Comparison of ENCODE assay signal across 15 cellular contexts in the genomic region with DNA sequence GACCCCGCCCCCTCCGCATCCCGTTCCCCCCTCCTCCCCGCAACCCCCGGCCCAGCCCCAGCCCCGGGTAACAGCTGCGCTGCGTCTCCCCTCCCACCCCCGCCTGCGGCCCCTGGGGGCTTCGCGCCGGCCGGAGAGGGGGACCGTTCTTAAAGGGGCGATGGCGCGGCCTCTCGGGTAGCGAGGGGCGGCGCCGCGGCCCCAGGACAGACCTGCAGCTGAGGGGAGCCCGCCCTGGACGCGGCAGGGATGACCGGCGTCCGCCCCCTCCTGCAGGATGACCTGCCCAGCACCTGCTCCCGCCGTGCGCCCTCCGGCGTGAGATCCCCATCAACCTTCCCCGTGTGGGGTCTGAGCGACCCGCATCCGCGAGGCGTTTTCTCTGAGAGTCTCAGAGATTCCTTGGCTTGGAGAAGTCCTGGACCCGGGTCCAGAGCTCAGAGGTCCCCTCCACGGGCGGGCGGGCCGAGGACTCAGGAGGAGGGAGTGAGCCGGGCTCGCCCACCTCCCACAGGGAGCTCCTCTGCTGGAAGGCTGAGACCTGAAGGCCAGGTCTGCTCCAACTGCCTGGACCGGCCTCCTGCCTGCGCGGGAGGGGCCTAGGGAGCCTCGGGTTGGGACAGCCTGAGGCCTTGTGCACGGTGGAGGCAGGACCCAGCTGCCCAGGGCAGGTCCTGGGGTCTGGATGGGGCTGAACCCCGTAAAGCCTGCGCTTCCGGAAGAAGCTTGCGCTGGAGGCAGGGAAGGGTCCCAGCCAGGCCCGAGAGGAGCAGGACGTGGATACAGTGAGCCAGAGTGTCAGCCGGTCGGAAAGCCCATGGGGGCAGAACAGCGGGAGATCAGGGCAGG. TPM values are rescaled to one million over a fixed set of nuclear protein-coding genes. Genes with fewer than 3 reads are reported as not detected.
DNase-seq lines count a peak whose midpoint lies in the region; TF ChIP-seq lines count a peak whose summit lies in the region.
"Had no signal": no experiment of that assay in that cellular context is flagged by ENCODE, and none has a peak within 500 bp of the region (broad histone marks: within the 10 kb centered on the region; RNA-seq: fewer than 3 reads in every experiment).

No MANE protein-coding gene starts in this region.

- H3K27ac Mint-ChIP-seq in MCF 10A (ENCODE audit: low read depth, unreplicated experiment) = peak overlapping the region; percentile 89
- H3K27ac Mint-ChIP-seq: activated T-helper 2 cell treated with anti-CD3 and anti-CD28 coated beads, Interferon-gamma antibody, Interleukin-2, Interleukin-4, amounts not matched to agents 10 μg/mL and 5 μg/mL and 100 μg/mL, durations not matched to agents 14 hours and 24 hours and 36 hours; natural killer cell; T-helper 1 cell treated with Interleukin-12 subunit alpha and Interleukin-12 subunit beta and Interleukin-4 antibody, amounts not matched to agents 30 μg/mL and 1 μg/mL, for 36 hours had no signal

- no peak for DNase-seq in MCF 10A (ENCODE audit: unreplicated experiment)
- no peak for DNase-seq in mammary epithelial cell
- DNase-seq in breast epithelium (ENCODE audit: low spot score in 2 of 2) = no peak
- DNase-seq in left kidney (ENCODE audit: low read depth, low spot score) = peak; percentile 83
- DNase-seq in stomach = no peak
- no peak for DNase-seq in HT-29 (ENCODE audit: low spot score)
- DNase-seq in hippocampal formation (lab: John Stamatoyannopoulos, UW) = no peak
- DNase-seq in OCI-M2 (lab: John Stamatoyannopoulos, UW; ENCODE audit: unreplicated experiment) = no peak
- DNase-seq: activated CD4-positive, alpha-beta T cell treated with anti-CD3 and anti-CD28 coated beads, Interleukin-2, amount 50 U/mL, for 1 hour; natural killer cell had no signal

- CTCF ChIA-PET in MCF 10A (lab: Yijun Ruan, JAX) = interaction anchor here (0.5 to 7.1 kb wide), 3 partner anchors 16 to 31 kb away, joined by 3 to 45 read pairs (median 5); no protein-coding TSS in a partner anchor
- CTCF ChIA-PET in mammary epithelial cell (lab: Charles Lee; ENCODE audit: low non-redundant PET) = no interaction called here

- H3K4me3 Mint-ChIP-seq in MCF 10A (ENCODE audit: unreplicated experiment) = no peak overlapping the region
- H3K4me3 Mint-ChIP-seq: natural killer cell; T-helper 1 cell treated with Interleukin-12 subunit alpha and Interleukin-12 subunit beta and Interleukin-4 antibody, amounts not matched to agents 30 μg/mL and 1 μg/mL, for 36 hours had no signal

- H3K27me3 ChIP-seq in mammary epithelial cell (ENCODE audit: insufficient read depth, low read length) (peaks cover 9% of the 10 kb centered on the region), breast epithelium (peaks cover 7 to 85% of the 10 kb centered on the region in 2 donors), stomach (peaks cover 23 to 94% (median 70%) of the 10 kb centered on the region in 3 donors)

- in situ Hi-C loops in mammary epithelial cell (cut with MboI; ENCODE audit: low sequenced_read_pairs in 2 of 2) = no loop called here

- H3K27ac ChIP-seq in mammary epithelial cell (ENCODE audit: insufficient read depth, low read depth, low read length) (no peak overlapping the region), breast epithelium (no peak overlapping the region), stomach (no peak overlapping the region)

- POLR2A ChIA-PET in MCF 10A (lab: Yijun Ruan, JAX) = interaction anchor here (0.5 to 2.3 kb wide), 8 partner anchors 16 to 171 kb away, joined by 3 to 20 read pairs (median 4); a partner anchor contains a TSS

- WGBS in mammary epithelial cell (ENCODE audit: low coverage, missing lambda C conversion rate) = no CpG with 5 or more reads among the region's 62 CpGs
- 7 to 21% (median 11%) methylated on average over 14 to 62 of the region's 62 CpGs for WGBS in stomach, 5 donors

- H4K20me1 ChIP-seq in mammary epithelial cell (ENCODE audit: insufficient read depth, low read length) = no peaks in the 10 kb centered on the region

- H3K9me3 ChIP-seq in mammary epithelial cell (replicated peaks; ENCODE audit: insufficient read depth, low read length) (no peaks in the 10 kb centered on the region), breast epithelium (no peaks in the 10 kb centered on the region), stomach (no peaks in the 10 kb centered on the region)

- TF ChIP-seq CTCF in MCF 10A (IDR thresholded peaks at IDR 0.05; ENCODE audit: unreplicated experiment) (no peak), mammary epithelial cell (conservative IDR thresholded peaks at IDR 0.05 in 1 of 2, IDR thresholded peaks at IDR 0.05 in 1 of 2; ENCODE audit: extremely low read depth in 1 of 2, insufficient read depth in 1 of 2, low read depth in 1 of 2, low read length in 2 of 2) (no peak), breast epithelium (IDR thresholded peaks at IDR 0.05) (no peak), stomach (IDR thresholded peaks at IDR 0.05) (no peak)

- BruUV-seq in MCF 10A (replicated peaks; lab: Mats Ljungman, UMichigan) = no TSS peak
- no TSS peak for BruUV-seq in mammary epithelial cell (replicated peaks; lab: Mats Ljungman, UMichigan)

- H3K4me3 ChIP-seq in mammary epithelial cell (replicated peaks in 1 of 3; ENCODE audit: insufficient read depth in 1 of 3, low read depth in 2 of 3, low read length in 3 of 3) = no peak overlapping the region
- peak overlapping the region in 2 of 3 donors; percentile 41 to 64 for H3K4me3 ChIP-seq in breast epithelium
- peak overlapping the region; percentile 34 to 51 (median 40) for H3K4me3 ChIP-seq in stomach

- H3K4me1 Mint-ChIP-seq in MCF 10A (ENCODE audit: insufficient read depth, unreplicated experiment) = peaks cover 27% of the 10 kb centered on the region
- H3K4me1 Mint-ChIP-seq: natural killer cell had no signal

- no peak overlapping the region for H3K9ac ChIP-seq in mammary epithelial cell (ENCODE audit: insufficient read depth, low read length)

- H3K36me3 Mint-ChIP-seq in MCF 10A (ENCODE audit: insufficient read depth, unreplicated experiment) = no peaks in the 10 kb centered on the region
- H3K36me3 Mint-ChIP-seq: natural killer cell had no signal

- H3K4me1 ChIP-seq in mammary epithelial cell (ENCODE audit: insufficient read depth, low read length) (peaks cover 27% of the 10 kb centered on the region), breast epithelium (peaks cover 4 to 9% of the 10 kb centered on the region in 2 donors), stomach (peaks cover 12 to 20% (median 19%) of the 10 kb centered on the region in 4 donors)

- dilution Hi-C loops in mammary epithelial cell (cut with HindIII; ENCODE audit: low sequenced_read_pairs) = no loop called here

- no peak overlapping the region for H2AFZ ChIP-seq in mammary epithelial cell (ENCODE audit: low read depth, low read length)

- peaks cover 41% of the 10 kb centered on the region for H3K27me3 Mint-ChIP-seq in MCF 10A (ENCODE audit: insufficient read depth, unreplicated experiment)

- H3K9me3 Mint-ChIP-seq in MCF 10A (ENCODE audit: unreplicated experiment) = peaks cover 7% of the 10 kb centered on the region
- H3K9me3 Mint-ChIP-seq: activated T-helper 2 cell treated with anti-CD3 and anti-CD28 coated beads, Interferon-gamma antibody, Interleukin-2, Interleukin-4, amounts not matched to agents 10 μg/mL and 5 μg/mL and 100 μg/mL, durations not matched to agents 14 hours and 24 hours and 36 hours; natural killer cell; T-helper 1 cell treated with Interleukin-12 subunit alpha and Interleukin-12 subunit beta and Interleukin-4 antibody, amounts not matched to agents 30 μg/mL and 1 μg/mL, for 36 hours had no signal

- H3K36me3 ChIP-seq in mammary epithelial cell (ENCODE audit: insufficient read depth, low read length) (no peaks in the 10 kb centered on the region), breast epithelium (no peaks in the 10 kb centered on the region), stomach (no peaks in the 10 kb centered on the region)

- no peaks in the 10 kb centered on the region for H3K79me2 ChIP-seq in mammary epithelial cell (ENCODE audit: insufficient read depth, low read length)

- H3K4me2 ChIP-seq in mammary epithelial cell (ENCODE audit: insufficient read depth, low read depth, low read length) = no peak overlapping the region

- TF ChIP-seq POLR2A in breast epithelium (IDR thresholded peaks at IDR 0.05) (no peak), stomach (IDR thresholded peaks at IDR 0.05) (no peak)

- TF ChIP-seq EP300 in stomach (IDR thresholded peaks at IDR 0.05) = no peak

- intact Hi-C loops in MCF 10A (cut with micrococcal nuclease) (no loop called here), mammary epithelial cell (cut with micrococcal nuclease) (no loop called here), breast epithelium (cut with DNase I; ENCODE audit: low total_unique reads) (no loop called here), stomach (cut with DNase I; ENCODE audit: low total_unique reads) (no loop called here)

RNA-seq across cellular contexts. Expression of a gene that starts 0.5 kb away (rescaled TPM):
- not detected in 2 replicates for total RNA-seq in MCF 10A (2022)
- under 1 TPM in 1 of 2 donors, not detected in 1; 0.28 TPM for total RNA-seq in mammary epithelial cell
- not detected for polyA plus RNA-seq in mammary epithelial cell
- not detected for polyA minus RNA-seq in mammary epithelial cell
- not detected for total RNA-seq in breast epithelium
- total RNA-seq in stomach = 1 to 10 TPM in 1 of 5 donors, not detected in 4; 4.4 TPM
- polyA plus RNA-seq in stomach = 1 to 10 TPM in 1 of 3 donors, under 1 TPM in 1, not detected in 1; 0.28 to 1.2 TPM
- not detected in 2 replicates for total RNA-seq in HT-29 (2014; rRNA removed; shearing (Covaris generic))
- total RNA-seq: activated T-helper 2 cell treated with anti-CD3 and anti-CD28 coated beads, Interferon-gamma antibody, Interleukin-2, Interleukin-4, amounts not matched to agents 10 μg/mL and 5 μg/mL and 100 μg/mL, durations not matched to agents 14 hours and 24 hours and 36 hours; cardiac septum; fibroblast of lung; M059J; natural killer cell had no signal
- polyA plus RNA-seq: fibroblast of lung had no signal

RNA-seq across cellular contexts. Expression of a gene that starts 17.9 kb away (rescaled TPM):
- total RNA-seq in MCF 10A (2022) (93.6 and 97.2 TPM in 2 replicates), mammary epithelial cell (10 to 100 TPM; 48.5 to 89.8 TPM), breast epithelium (10 to 100 TPM; 24.3 to 44.6 (median 38.2) TPM), stomach (100 to 1,000 TPM in 3 of 5 donors, 10 to 100 TPM in 2; 51.3 to 146 (median 100) TPM)
- polyA plus RNA-seq in mammary epithelial cell (34.5 TPM), stomach (10 to 100 TPM; 51.5 to 53.2 (median 51.5) TPM)
- polyA minus RNA-seq in mammary epithelial cell = 40.5 TPM
- 142 and 150 TPM in 2 replicates for total RNA-seq in HT-29 (2014; rRNA removed; shearing (Covaris generic))

RNA-seq across cellular contexts. Expression of a gene that starts 19.1 kb away (rescaled TPM):
- total RNA-seq in MCF 10A (2022) (not detected in 2 replicates), mammary epithelial cell (not detected), breast epithelium (1 to 10 TPM in 1 of 3 donors, under 1 TPM in 1, not detected in 1; 0.32 to 1.2 TPM), stomach (not detected)
- polyA plus RNA-seq in mammary epithelial cell (not detected), stomach (not detected)
- not detected for polyA minus RNA-seq in mammary epithelial cell
- 1.3 and 2.7 TPM in 2 replicates for total RNA-seq in HT-29 (2014; rRNA removed; shearing (Covaris generic))
- total RNA-seq: activated T-helper 2 cell treated with anti-CD3 and anti-CD28 coated beads, Interferon-gamma antibody, Interleukin-2, Interleukin-4, amounts not matched to agents 10 μg/mL and 5 μg/mL and 100 μg/mL, durations not matched to agents 14 hours and 24 hours and 36 hours; fibroblast of lung; M059J; natural killer cell had no signal
- polyA plus RNA-seq: fibroblast of lung had no signal

RNA-seq across cellular contexts. Expression of a gene that starts 38.2 kb away (rescaled TPM):
- total RNA-seq in MCF 10A (2022) (0.07 and 0.14 TPM in 2 replicates), mammary epithelial cell (not detected), breast epithelium (not detected), stomach (1 to 10 TPM in 1 of 5 donors, not detected in 4; 2.4 TPM)
- polyA plus RNA-seq in mammary epithelial cell (not detected), stomach (under 1 TPM in 1 of 3 donors, not detected in 2; 0.53 TPM)
- polyA minus RNA-seq in mammary epithelial cell = not detected
- total RNA-seq in HT-29 (2014; rRNA removed; shearing (Covaris generic)) = 0.08 and 0.33 TPM in 2 replicates
- total RNA-seq: activated T-helper 2 cell treated with anti-CD3 and anti-CD28 coated beads, Interferon-gamma antibody, Interleukin-2, Interleukin-4, amounts not matched to agents 10 μg/mL and 5 μg/mL and 100 μg/mL, durations not matched to agents 14 hours and 24 hours and 36 hours; fibroblast of lung; M059J had no signal
- polyA plus RNA-seq: fibroblast of lung had no signal

RNA-seq across cellular contexts. Expression of a gene that starts 38.8 kb away (rescaled TPM):
- total RNA-seq in MCF 10A (2022) (47.1 and 49.5 TPM in 2 replicates), mammary epithelial cell (10 to 100 TPM; 30.3 to 40.4 TPM), breast epithelium (10 to 100 TPM; 23.0 to 32.8 (median 28.2) TPM), stomach (10 to 100 TPM; 20.4 to 41.1 (median 33.3) TPM)
- polyA plus RNA-seq in mammary epithelial cell (26.5 TPM), stomach (10 to 100 TPM; 17.8 to 19.4 (median 19.3) TPM)
- 29.5 TPM for polyA minus RNA-seq in mammary epithelial cell
- 47.2 and 53.6 TPM in 2 replicates for total RNA-seq in HT-29 (2014; rRNA removed; shearing (Covaris generic))

Comparison
In these comparisons a context has a peak if more than half of its experiments do, and no peak if none do; other contexts are left out.
1. H3K4me3 ChIP-seq: peak in breast epithelium (2 of 3) and stomach (4 of 4); none in mammary epithelial cell (0 of 3).